ENCODE assay signal across 36 cellular contexts in genomic region chr14:78314484-78314883, GRCh38.
"Had no signal": no experiment of that assay in that cellular context is flagged by ENCODE, and none has a peak within 500 bp of the region (broad histone marks: within the 10 kb centered on the region; RNA-seq: fewer than 3 reads in every experiment).

No MANE protein-coding gene starts in this region.

- H3K27me3 ChIP-seq: adrenal gland, body of pancreas, breast epithelium, cardiac muscle cell, colonic mucosa had no signal

- H3K27ac ChIP-seq: adrenal gland, body of pancreas, breast epithelium, cardiac muscle cell, colonic mucosa, heart left ventricle had no signal

- H3K9me3 ChIP-seq: adrenal gland, body of pancreas, breast epithelium, colonic mucosa, heart left ventricle had no signal

- H3K4me3 Mint-ChIP-seq: activated CD4-positive, alpha-beta memory T cell treated with anti-CD3 and anti-CD28 coated beads for 36 hours; activated CD4-positive, alpha-beta T cell treated with anti-CD3 and anti-CD28 coated beads for 36 hours; activated CD4-positive, alpha-beta T cell treated with anti-CD3 and anti-CD28 coated beads, Interleukin-2, amount 10 ng/mL, durations not matched to agents 24 days and 14 days; activated CD8-positive, alpha-beta memory T cell treated with anti-CD3 and anti-CD28 coated beads, Interleukin-2, amount 10 ng/mL, durations not matched to agents 7 days and 5 days; activated CD8-positive, alpha-beta T cell treated with anti-CD3 and anti-CD28 coated beads, Interleukin-2, amount 10 ng/mL, durations not matched to agents 7 days and 5 days; activated naive CD4-positive, alpha-beta T cell treated with anti-CD3 and anti-CD28 coated beads for 36 hours; activated naive CD4-positive, alpha-beta T cell treated with anti-CD3 and anti-CD28 coated beads, Interleukin-2, amount 50 U/mL, for 24 hours; activated naive CD8-positive, alpha-beta T cell treated with anti-CD3 and anti-CD28 coated beads for 36 hours; activated naive CD8-positive, alpha-beta T cell treated with anti-CD3 and anti-CD28 coated beads, Interleukin-2, amount 50 U/mL, for 24 hours; activated T-helper 1 cell treated with anti-CD3 and anti-CD28 coated beads, Interleukin-12 subunit alpha, Interleukin-12 subunit beta, Interleukin-2, Interleukin-4 antibody, amounts not matched to agents 30 ng/mL and 10 ng/mL and 1 ng/mL, durations not matched to agents 14 hours and 24 hours and 36 hours; T-cell; T-helper 17 cell; T-helper 2 cell treated with Interferon-gamma antibody and Interleukin-4, amounts not matched to agents 5 μg/mL and 100 μg/mL, for 36 hours had no signal

- H3K36me3 Mint-ChIP-seq: activated CD4-positive, alpha-beta memory T cell treated with anti-CD3 and anti-CD28 coated beads for 36 hours; activated CD8-positive, alpha-beta memory T cell treated with anti-CD3 and anti-CD28 coated beads, Interleukin-2, amount 10 ng/mL, durations not matched to agents 7 days and 5 days; activated naive CD4-positive, alpha-beta T cell treated with anti-CD3 and anti-CD28 coated beads, Interleukin-2, amount 50 U/mL, for 24 hours; activated naive CD8-positive, alpha-beta T cell treated with anti-CD3 and anti-CD28 coated beads for 36 hours; T-cell had no signal

- H3K4me3 ChIP-seq: adrenal gland, body of pancreas, breast epithelium, cardiac muscle cell, colonic mucosa, heart left ventricle had no signal

- H3K27ac Mint-ChIP-seq: activated CD4-positive, alpha-beta memory T cell treated with anti-CD3 and anti-CD28 coated beads for 36 hours; activated CD4-positive, alpha-beta T cell treated with anti-CD3 and anti-CD28 coated beads for 36 hours; activated CD4-positive, alpha-beta T cell treated with anti-CD3 and anti-CD28 coated beads, Interleukin-2, amount 10 ng/mL, durations not matched to agents 24 days and 14 days; activated CD8-positive, alpha-beta memory T cell treated with anti-CD3 and anti-CD28 coated beads, Interleukin-2, amount 10 ng/mL, durations not matched to agents 7 days and 5 days; activated CD8-positive, alpha-beta T cell treated with anti-CD3 and anti-CD28 coated beads, Interleukin-2, amount 10 ng/mL, durations not matched to agents 7 days and 5 days; activated naive CD4-positive, alpha-beta T cell treated with anti-CD3 and anti-CD28 coated beads for 36 hours; activated naive CD4-positive, alpha-beta T cell treated with anti-CD3 and anti-CD28 coated beads, Interleukin-2, amount 50 U/mL, for 24 hours; activated naive CD8-positive, alpha-beta T cell treated with anti-CD3 and anti-CD28 coated beads for 36 hours; activated naive CD8-positive, alpha-beta T cell treated with anti-CD3 and anti-CD28 coated beads, Interleukin-2, amount 50 U/mL, for 24 hours; activated T-helper 1 cell treated with anti-CD3 and anti-CD28 coated beads, Interleukin-12 subunit alpha, Interleukin-12 subunit beta, Interleukin-2, Interleukin-4 antibody, amounts not matched to agents 30 ng/mL and 10 ng/mL and 1 ng/mL, durations not matched to agents 14 hours and 24 hours and 36 hours; activated T-helper 2 cell treated with anti-CD3 and anti-CD28 coated beads, Interferon-gamma antibody, Interleukin-2, Interleukin-4, amounts not matched to agents 10 μg/mL and 5 μg/mL and 100 μg/mL, durations not matched to agents 14 hours and 24 hours and 36 hours; T-cell; T-helper 17 cell; T-helper 2 cell treated with Interferon-gamma antibody and Interleukin-4, amounts not matched to agents 5 μg/mL and 100 μg/mL, for 36 hours had no signal

- H3K4me1 Mint-ChIP-seq: activated CD4-positive, alpha-beta T cell treated with anti-CD3 and anti-CD28 coated beads for 36 hours; activated CD4-positive, alpha-beta T cell treated with anti-CD3 and anti-CD28 coated beads, Interleukin-2, amount 10 ng/mL, durations not matched to agents 24 days and 14 days; activated CD8-positive, alpha-beta memory T cell treated with anti-CD3 and anti-CD28 coated beads, Interleukin-2, amount 10 ng/mL, durations not matched to agents 7 days and 5 days; activated naive CD4-positive, alpha-beta T cell treated with anti-CD3 and anti-CD28 coated beads, Interleukin-2, amount 50 U/mL, for 24 hours; activated naive CD8-positive, alpha-beta T cell treated with anti-CD3 and anti-CD28 coated beads for 36 hours; activated naive CD8-positive, alpha-beta T cell treated with anti-CD3 and anti-CD28 coated beads, Interleukin-2, amount 50 U/mL, for 24 hours; T-cell; T-helper 17 cell had no signal

- ATAC-seq: activated CD4-positive, alpha-beta T cell treated with anti-CD3 and anti-CD28 coated beads for 36 hours; activated CD8-positive, alpha-beta memory T cell treated with anti-CD3 and anti-CD28 coated beads, Interleukin-2, amount 10 ng/mL, durations not matched to agents 7 days and 5 days; activated CD8-positive, alpha-beta T cell treated with anti-CD3 and anti-CD28 coated beads, Interleukin-2, amount 10 ng/mL, durations not matched to agents 7 days and 5 days; activated naive CD8-positive, alpha-beta T cell treated with anti-CD3 and anti-CD28 coated beads, Interleukin-2, amount 50 U/mL, for 24 hours; body of pancreas; esophagus mucosa; heart left ventricle; T-cell; T-helper 17 cell had no signal

- DNase-seq: activated CD4-positive, alpha-beta memory T cell treated with anti-CD3 and anti-CD28 coated beads for 36 hours; activated CD4-positive, alpha-beta T cell treated with anti-CD3 and anti-CD28 coated beads for 36 hours; activated CD4-positive, alpha-beta T cell treated with anti-CD3 and anti-CD28 coated beads, Interleukin-2, amount 10 ng/mL, durations not matched to agents 24 days and 14 days; activated CD4-positive, CD25-positive, alpha-beta regulatory T cell; activated CD4-positive, CD25-positive, alpha-beta regulatory T cell treated with anti-CD3 and anti-CD28 coated beads, Interleukin-2, amount 50 U/mL, for 72 hours; activated CD8-positive, alpha-beta memory T cell treated with anti-CD3 and anti-CD28 coated beads, Interleukin-2, amount 10 ng/mL, durations not matched to agents 7 days and 5 days; activated CD8-positive, alpha-beta memory T cell treated with anti-CD3 and anti-CD28 coated beads, Interleukin-2, amount 50 U/mL, for 4 hours; activated CD8-positive, alpha-beta T cell treated with anti-CD3 and anti-CD28 coated beads, Interleukin-2, amount 10 ng/mL, durations not matched to agents 7 days and 5 days; activated effector memory CD4-positive, alpha-beta T cell treated with anti-CD3 and anti-CD28 coated beads, Interleukin-2, amount 50 U/mL, for 16 hours; activated naive CD4-positive, alpha-beta T cell treated with anti-CD3 and anti-CD28 coated beads for 36 hours; activated naive CD8-positive, alpha-beta T cell treated with anti-CD3 and anti-CD28 coated beads for 36 hours; activated naive CD8-positive, alpha-beta T cell treated with anti-CD3 and anti-CD28 coated beads, Interleukin-2, amount 50 U/mL, for 24 hours; activated T-cell treated with anti-CD3 and anti-CD28 coated beads, Interleukin-2, amount 50 U/mL, for 1 hour; activated T-cell treated with anti-CD3 and anti-CD28 coated beads, Interleukin-2, amount 50 U/mL, for 48 hours; adrenal gland; amygdala; aorta; body of pancreas; central memory CD4-positive, alpha-beta T cell; cerebellar nuclear complex; colonic mucosa; effector CD8-positive, alpha-beta T cell; foreskin fibroblast; glutamatergic neuron; heart left ventricle; T-cell; T-helper 17 cell; T1000 had no signal

- H3K36me3 ChIP-seq: adrenal gland, breast epithelium, cardiac muscle cell, colonic mucosa, heart left ventricle, WERI-Rb-1 had no signal

- H3K4me1 ChIP-seq: body of pancreas, breast epithelium, colonic mucosa, heart left ventricle had no signal

- H3K27me3 Mint-ChIP-seq: activated CD8-positive, alpha-beta memory T cell treated with anti-CD3 and anti-CD28 coated beads, Interleukin-2, amount 10 ng/mL, durations not matched to agents 7 days and 5 days had no signal

- H3K9me3 Mint-ChIP-seq: activated CD4-positive, alpha-beta memory T cell treated with anti-CD3 and anti-CD28 coated beads for 36 hours; activated CD4-positive, alpha-beta T cell treated with anti-CD3 and anti-CD28 coated beads, Interleukin-2, amount 10 ng/mL, durations not matched to agents 24 days and 14 days; activated naive CD4-positive, alpha-beta T cell treated with anti-CD3 and anti-CD28 coated beads for 36 hours; activated naive CD4-positive, alpha-beta T cell treated with anti-CD3 and anti-CD28 coated beads, Interleukin-2, amount 50 U/mL, for 24 hours; activated naive CD8-positive, alpha-beta T cell treated with anti-CD3 and anti-CD28 coated beads for 36 hours; activated naive CD8-positive, alpha-beta T cell treated with anti-CD3 and anti-CD28 coated beads, Interleukin-2, amount 50 U/mL, for 24 hours; activated T-helper 1 cell treated with anti-CD3 and anti-CD28 coated beads, Interleukin-12 subunit alpha, Interleukin-12 subunit beta, Interleukin-2, Interleukin-4 antibody, amounts not matched to agents 30 ng/mL and 10 ng/mL and 1 ng/mL, durations not matched to agents 14 hours and 24 hours and 36 hours; activated T-helper 2 cell treated with anti-CD3 and anti-CD28 coated beads, Interferon-gamma antibody, Interleukin-2, Interleukin-4, amounts not matched to agents 10 μg/mL and 5 μg/mL and 100 μg/mL, durations not matched to agents 14 hours and 24 hours and 36 hours; T-cell; T-helper 2 cell treated with Interferon-gamma antibody and Interleukin-4, amounts not matched to agents 5 μg/mL and 100 μg/mL, for 36 hours had no signal
